Comparison of ENCODE assay signal across 33 cellular contexts in genomic region chr19:32266453-32266852, GRCh38.
"Had no signal": no experiment of that assay in that cellular context is flagged by ENCODE, and none has a peak within 500 bp of the region (broad histone marks: within the 10 kb centered on the region; RNA-seq: fewer than 3 reads in every experiment).

No MANE protein-coding gene starts in this region.

- H3K4me3 ChIP-seq: body of pancreas, esophagus squamous epithelium had no signal

- H3K9me3 Mint-ChIP-seq: activated B cell treated with CpG ODN at 0.5 μM for 24 hours; activated CD8-positive, alpha-beta T cell treated with anti-CD3 and anti-CD28 coated beads for 36 hours; activated naive CD4-positive, alpha-beta T cell treated with anti-CD3 and anti-CD28 coated beads, Interleukin-2, amount 10 ng/mL, durations not matched to agents 7 days and 5 days; activated T-cell treated with anti-CD3 and anti-CD28 coated beads, Interleukin-2, amount 50 U/mL, for 4 hours; activated T-helper 1 cell treated with anti-CD3 and anti-CD28 coated beads, Interleukin-12 subunit alpha, Interleukin-12 subunit beta, Interleukin-2, Interleukin-4 antibody, amounts not matched to agents 30 ng/mL and 10 ng/mL and 1 ng/mL, durations not matched to agents 14 hours and 24 hours and 36 hours; activated T-helper 2 cell treated with anti-CD3 and anti-CD28 coated beads, Interferon-gamma antibody, Interleukin-2, Interleukin-4, amounts not matched to agents 10 μg/mL and 5 μg/mL and 100 μg/mL, durations not matched to agents 14 hours and 24 hours and 36 hours; T-helper 2 cell treated with Interferon-gamma antibody and Interleukin-4, amounts not matched to agents 5 μg/mL and 100 μg/mL, for 36 hours had no signal

- DNase-seq: activated B cell treated with CpG ODN at 0.5 μM for 24 hours; activated CD4-positive, alpha-beta T cell treated with anti-CD3 and anti-CD28 coated beads for 48 hours; activated CD4-positive, alpha-beta T cell treated with anti-CD3 and anti-CD28 coated beads, Interleukin-2, amount 50 U/mL, for 1 hour; activated CD4-positive, alpha-beta T cell treated with anti-CD3 and anti-CD28 coated beads, Interleukin-2, amount 50 U/mL, for 48 hours; activated CD8-positive, alpha-beta memory T cell treated with anti-CD3 and anti-CD28 coated beads for 24 hours; activated CD8-positive, alpha-beta T cell treated with anti-CD3 and anti-CD28 coated beads for 36 hours; activated effector memory CD4-positive, alpha-beta T cell treated with anti-CD3 and anti-CD28 coated beads, Interleukin-2, amount 50 U/mL, for 16 hours; activated naive CD4-positive, alpha-beta T cell; activated naive CD4-positive, alpha-beta T cell treated with anti-CD3 and anti-CD28 coated beads, Interleukin-2, amount 10 ng/mL, durations not matched to agents 7 days and 5 days; activated T-cell treated with anti-CD3 and anti-CD28 coated beads, Interleukin-2, amount 50 U/mL, for 4 hours; amniotic stem cell; anterior cingulate cortex; body of pancreas; caudate nucleus; cortex of kidney; dermis blood vessel endothelial cell; effector CD8-positive, alpha-beta T cell; esophagus squamous epithelium; head of caudate nucleus; hippocampal formation; T-helper 17 cell; T1000; WERI-Rb-1 had no signal

- H3K27me3 ChIP-seq: body of pancreas had no signal

- H3K4me3 Mint-ChIP-seq: activated B cell treated with CpG ODN at 0.5 μM for 24 hours; activated CD8-positive, alpha-beta T cell treated with anti-CD3 and anti-CD28 coated beads for 36 hours; activated naive CD4-positive, alpha-beta T cell treated with anti-CD3 and anti-CD28 coated beads, Interleukin-2, amount 10 ng/mL, durations not matched to agents 7 days and 5 days; activated naive CD8-positive, alpha-beta T cell; activated T-cell treated with anti-CD3 and anti-CD28 coated beads, Interleukin-2, amount 50 U/mL, for 4 hours; activated T-helper 1 cell treated with anti-CD3 and anti-CD28 coated beads, Interleukin-12 subunit alpha, Interleukin-12 subunit beta, Interleukin-2, Interleukin-4 antibody, amounts not matched to agents 30 ng/mL and 10 ng/mL and 1 ng/mL, durations not matched to agents 14 hours and 24 hours and 36 hours; T-helper 17 cell; T-helper 2 cell treated with Interferon-gamma antibody and Interleukin-4, amounts not matched to agents 5 μg/mL and 100 μg/mL, for 36 hours had no signal

- H3K36me3 ChIP-seq: esophagus squamous epithelium, WERI-Rb-1 had no signal

- H3K27ac Mint-ChIP-seq: activated B cell treated with CpG ODN at 0.5 μM for 24 hours; activated CD8-positive, alpha-beta T cell treated with anti-CD3 and anti-CD28 coated beads for 36 hours; activated naive CD4-positive, alpha-beta T cell treated with anti-CD3 and anti-CD28 coated beads, Interleukin-2, amount 10 ng/mL, durations not matched to agents 7 days and 5 days; activated naive CD8-positive, alpha-beta T cell; activated T-helper 1 cell treated with anti-CD3 and anti-CD28 coated beads, Interleukin-12 subunit alpha, Interleukin-12 subunit beta, Interleukin-2, Interleukin-4 antibody, amounts not matched to agents 30 ng/mL and 10 ng/mL and 1 ng/mL, durations not matched to agents 14 hours and 24 hours and 36 hours; activated T-helper 2 cell treated with anti-CD3 and anti-CD28 coated beads, Interferon-gamma antibody, Interleukin-2, Interleukin-4, amounts not matched to agents 10 μg/mL and 5 μg/mL and 100 μg/mL, durations not matched to agents 14 hours and 24 hours and 36 hours; T-helper 17 cell; T-helper 2 cell treated with Interferon-gamma antibody and Interleukin-4, amounts not matched to agents 5 μg/mL and 100 μg/mL, for 36 hours had no signal

- H3K27ac ChIP-seq: body of pancreas, epithelial cell of prostate, esophagus squamous epithelium, WERI-Rb-1 had no signal

- H3K9me3 ChIP-seq: body of pancreas, esophagus squamous epithelium had no signal

- H3K4me1 ChIP-seq: body of pancreas, esophagus squamous epithelium had no signal

- ATAC-seq: activated CD4-positive, CD25-positive, alpha-beta regulatory T cell treated with anti-CD3 and anti-CD28 coated beads, Interleukin-2, amount 50 U/mL, for 24 hours; activated CD8-positive, alpha-beta T cell treated with anti-CD3 and anti-CD28 coated beads for 36 hours; activated T-cell treated with anti-CD3 and anti-CD28 coated beads, Interleukin-2, amount 50 U/mL, for 4 hours; body of pancreas; T-helper 17 cell had no signal

- H3K36me3 Mint-ChIP-seq: activated naive CD4-positive, alpha-beta T cell treated with anti-CD3 and anti-CD28 coated beads, Interleukin-2, amount 10 ng/mL, durations not matched to agents 7 days and 5 days; activated naive CD8-positive, alpha-beta T cell had no signal

- H3K4me1 Mint-ChIP-seq: activated B cell treated with CpG ODN at 0.5 μM for 24 hours; activated naive CD4-positive, alpha-beta T cell treated with anti-CD3 and anti-CD28 coated beads, Interleukin-2, amount 10 ng/mL, durations not matched to agents 7 days and 5 days; T-helper 17 cell had no signal

- FAIRE-seq: colon, endometrium, endothelial cell of umbilical vein, frontal cortex had no signal
